In the genomic region with DNA sequence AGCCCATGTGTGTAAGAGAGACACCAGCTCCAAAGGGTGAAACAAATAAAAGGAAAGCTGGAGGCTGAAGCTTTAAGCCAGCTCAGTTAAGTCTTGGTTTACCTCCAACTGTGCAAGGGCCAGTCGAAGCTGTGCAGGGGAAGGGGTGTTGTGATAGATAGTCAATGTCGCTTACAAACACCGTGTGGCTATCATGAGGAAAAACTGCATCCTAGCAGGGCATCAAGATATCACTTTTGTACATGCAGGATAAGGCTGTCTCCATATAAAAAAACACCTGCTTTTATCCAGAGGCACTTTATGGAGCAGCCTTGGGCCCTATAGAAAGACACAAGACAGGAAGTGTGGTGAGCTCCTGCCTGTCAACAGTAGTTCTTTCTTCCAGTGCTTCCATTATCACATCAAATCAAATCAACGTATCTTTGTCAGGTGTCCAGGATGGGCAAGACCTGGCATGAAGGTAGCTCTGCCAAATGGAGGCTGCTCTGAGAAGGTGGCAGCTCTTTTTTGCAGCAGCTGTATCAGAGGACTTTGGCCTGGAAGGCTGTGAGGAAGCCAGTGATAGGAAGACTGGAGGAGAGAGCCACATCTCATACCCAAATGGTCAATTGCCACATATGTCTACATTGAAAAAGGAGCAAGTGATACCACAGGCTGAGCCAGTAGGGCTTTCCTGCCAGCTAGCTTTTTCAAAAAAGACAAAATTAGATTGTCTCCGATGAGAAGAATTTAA, we compare ENCODE assay signal across 18 cellular contexts. TPM values are rescaled to one million over a fixed set of nuclear protein-coding genes. Genes with fewer than 3 reads are reported as not detected.
DNase-seq lines count a peak whose midpoint lies in the region; ATAC-seq and TF ChIP-seq lines count a peak whose summit lies in the region.
"Had no signal": no experiment of that assay in that cellular context is flagged by ENCODE, and none has a peak within 500 bp of the region (broad histone marks: within the 10 kb centered on the region; RNA-seq: fewer than 3 reads in every experiment).

No MANE protein-coding gene starts in this region.

- H3K9ac ChIP-seq in KMS-11 (peak overlapping the region; percentile 8; the same call in 1 of the 2 replicates), subcutaneous abdominal adipose tissue (ENCODE audit: low read length in 5 of 5) (no peak overlapping the region)

- H3K36me3 ChIP-seq in KMS-11 (ENCODE audit: insufficient read depth) (no peaks in the 10 kb centered on the region), lower lobe of right lung (no peaks in the 10 kb centered on the region), subcutaneous abdominal adipose tissue (ENCODE audit: control insufficient read depth in 5 of 5, insufficient read depth in 5 of 5, low read length in 5 of 5) (no peaks in the 10 kb centered on the region)
- H3K36me3 ChIP-seq: cardiac muscle cell, ovary had no signal

- intact Hi-C loops in dendritic cell treated with granulocyte-macrophage colony-stimulating factor and Interleukin-4, amounts not matched to agents 40 ng/mL and 50 ng/mL, for 4 days (cut with micrococcal nuclease): no loop called here
- intact Hi-C loops in lower lobe of right lung (cut with DNase I): no loop called here

- peaks cover 15% of the 10 kb centered on the region for H3K4me1 Mint-ChIP-seq in dendritic cell treated with granulocyte-macrophage colony-stimulating factor and Interleukin-4, amounts not matched to agents 40 ng/mL and 50 ng/mL, for 4 days (ENCODE audit: low read depth)

- peak overlapping the region; percentile 79 for H2AFZ ChIP-seq in KMS-11 (ENCODE audit: low read depth)

- H3K4me1 ChIP-seq in KMS-11 (ENCODE audit: low read depth, poor library complexity, severe bottlenecking): peaks cover 25% of the 10 kb centered on the region
- H3K4me1 ChIP-seq in lower lobe of right lung: peaks cover 9% of the 10 kb centered on the region
- H3K4me1 ChIP-seq in subcutaneous abdominal adipose tissue (ENCODE audit: control insufficient read depth in 5 of 5, insufficient read depth in 5 of 5, low read length in 5 of 5): peaks cover 3 to 39% (median 31%) of the 10 kb centered on the region in 5 donors

- no peaks in the 10 kb centered on the region for H3K36me3 Mint-ChIP-seq in dendritic cell treated with granulocyte-macrophage colony-stimulating factor and Interleukin-4, amounts not matched to agents 40 ng/mL and 50 ng/mL, for 4 days (ENCODE audit: low read depth)
- H3K36me3 Mint-ChIP-seq: activated naive CD4-positive, alpha-beta T cell treated with anti-CD3 and anti-CD28 coated beads, Interleukin-2, amount 50 U/mL, for 72 hours had no signal

- peak overlapping the region; percentile 81 for H3K4me2 ChIP-seq in KMS-11

- no peaks in the 10 kb centered on the region for H3K9me3 Mint-ChIP-seq in dendritic cell treated with granulocyte-macrophage colony-stimulating factor and Interleukin-4, amounts not matched to agents 40 ng/mL and 50 ng/mL, for 4 days
- H3K9me3 Mint-ChIP-seq: T-helper 2 cell treated with Interferon-gamma antibody and Interleukin-4, amounts not matched to agents 5 μg/mL and 100 μg/mL, for 36 hours had no signal

- no peak overlapping the region for H3K4me3 ChIP-seq in KMS-11 (IDR thresholded peaks at IDR 0.05; ENCODE audit: insufficient read depth, low read depth, low read length)
- H3K4me3 ChIP-seq in lower lobe of right lung: no peak overlapping the region
- peak overlapping the region in 2 of 5 donors; percentile 9 to 37 for H3K4me3 ChIP-seq in subcutaneous abdominal adipose tissue (ENCODE audit: low read depth in 1 of 5, low read length in 5 of 5)
- H3K4me3 ChIP-seq: cardiac muscle cell, ovary had no signal

- no peak overlapping the region for H3K4me3 Mint-ChIP-seq in dendritic cell treated with granulocyte-macrophage colony-stimulating factor and Interleukin-4, amounts not matched to agents 40 ng/mL and 50 ng/mL, for 4 days
- H3K4me3 Mint-ChIP-seq: T-helper 2 cell treated with Interferon-gamma antibody and Interleukin-4, amounts not matched to agents 5 μg/mL and 100 μg/mL, for 36 hours had no signal

- H3K27ac Mint-ChIP-seq in dendritic cell treated with granulocyte-macrophage colony-stimulating factor and Interleukin-4, amounts not matched to agents 40 ng/mL and 50 ng/mL, for 4 days: peak overlapping the region; percentile 43
- H3K27ac Mint-ChIP-seq: activated naive CD4-positive, alpha-beta T cell treated with anti-CD3 and anti-CD28 coated beads, Interleukin-2, amount 50 U/mL, for 72 hours; T-helper 2 cell treated with Interferon-gamma antibody and Interleukin-4, amounts not matched to agents 5 μg/mL and 100 μg/mL, for 36 hours had no signal

- no peak for DNase-seq in lower lobe of right lung
- no peak for DNase-seq in HT-29 (ENCODE audit: low spot score)
- DNase-seq in KG1 (lab: John Stamatoyannopoulos, UW): no peak
- DNase-seq: activated CD4-positive, alpha-beta T cell treated with anti-CD3 and anti-CD28 coated beads, Interleukin-2, amount 50 U/mL, for 1 hour; activated T-cell treated with anti-CD3 and anti-CD28 coated beads, Interleukin-2, amount 50 U/mL, for 1 hour; foreskin melanocyte; midbrain; NCI-H2081 treated with DMSO at 0.1 percent for 48 hours had no signal

- ATAC-seq in lower lobe of right lung (peak; percentile 16 to 25), GM21390 (IDR thresholded peaks at IDR 0.05; ENCODE audit: unreplicated experiment) (no peak), HG03196 (IDR thresholded peaks at IDR 0.05; ENCODE audit: unreplicated experiment) (no peak)
- ATAC-seq: activated naive CD4-positive, alpha-beta T cell treated with anti-CD3 and anti-CD28 coated beads, Interleukin-2, amount 50 U/mL, for 72 hours had no signal

- H3K27me3 Mint-ChIP-seq in dendritic cell treated with granulocyte-macrophage colony-stimulating factor and Interleukin-4, amounts not matched to agents 40 ng/mL and 50 ng/mL, for 4 days: no peaks in the 10 kb centered on the region

- no peaks in the 10 kb centered on the region for H4K20me1 ChIP-seq in KMS-11 (ENCODE audit: insufficient read depth)

- H3K27me3 ChIP-seq in KMS-11 (ENCODE audit: insufficient read depth, low read depth): no peaks in the 10 kb centered on the region
- no peaks in the 10 kb centered on the region for H3K27me3 ChIP-seq in lower lobe of right lung (ENCODE audit: low read depth)
- no peaks in the 10 kb centered on the region for H3K27me3 ChIP-seq in subcutaneous abdominal adipose tissue (ENCODE audit: control insufficient read depth in 5 of 5, insufficient read depth in 4 of 5, low read length in 5 of 5)
- H3K27me3 ChIP-seq: cardiac muscle cell, ovary had no signal

- H3K79me2 ChIP-seq in KMS-11 (ENCODE audit: insufficient read depth, low read depth): no peaks in the 10 kb centered on the region

- H3K9me3 ChIP-seq in lower lobe of right lung (peaks cover 3% of the 10 kb centered on the region), subcutaneous abdominal adipose tissue (ENCODE audit: control insufficient read depth in 5 of 5, low read length in 5 of 5) (no peaks in the 10 kb centered on the region)
- H3K9me3 ChIP-seq: ovary had no signal

- H3K27ac ChIP-seq in KMS-11 (peak overlapping the region; percentile 69), lower lobe of right lung (peak overlapping the region; percentile 66), subcutaneous abdominal adipose tissue (ENCODE audit: low read depth, low read length) (peak overlapping the region; percentile 43)
- H3K27ac ChIP-seq: cardiac muscle cell, RWPE1 had no signal

- TF ChIP-seq CTCF in KMS-11 (conservative IDR thresholded peaks at IDR 0.05; ENCODE audit: low read depth, low read length): no peak
- TF ChIP-seq CTCF in lower lobe of right lung (IDR thresholded peaks at IDR 0.05): no peak

RNA-seq across cellular contexts. Expression of a gene that starts 29.3 kb away (rescaled TPM):
- 705 TPM for total RNA-seq in lower lobe of right lung
- total RNA-seq in HT-29 (2014; rRNA removed; shearing (Covaris generic)): 0.16 and 0.18 TPM in 2 replicates
- total RNA-seq: activated naive CD4-positive, alpha-beta T cell treated with anti-CD3 and anti-CD28 coated beads, Interleukin-2, amount 50 U/mL, for 72 hours had no signal

Comparison
In these comparisons a context has a peak if more than half of its experiments do, and no peak if none do; other contexts are left out.
1. ATAC-seq: peak in lower lobe of right lung (2 of 2); none in GM21390 (single experiment) and HG03196 (single experiment).
2. RNA of a gene that starts 29.3 kb away (total RNA-seq): 705 TPM in lower lobe of right lung (single experiment); 0.16 to 0.18 TPM in HT-29; every median in the first group is over 100 times any median in the second.
3. Peak in every context shown above with its lines, with median percentiles within 50 percentile points of each other: H3K27ac ChIP-seq.